ENCODE assay signal across 27 cellular contexts in the genomic region with DNA sequence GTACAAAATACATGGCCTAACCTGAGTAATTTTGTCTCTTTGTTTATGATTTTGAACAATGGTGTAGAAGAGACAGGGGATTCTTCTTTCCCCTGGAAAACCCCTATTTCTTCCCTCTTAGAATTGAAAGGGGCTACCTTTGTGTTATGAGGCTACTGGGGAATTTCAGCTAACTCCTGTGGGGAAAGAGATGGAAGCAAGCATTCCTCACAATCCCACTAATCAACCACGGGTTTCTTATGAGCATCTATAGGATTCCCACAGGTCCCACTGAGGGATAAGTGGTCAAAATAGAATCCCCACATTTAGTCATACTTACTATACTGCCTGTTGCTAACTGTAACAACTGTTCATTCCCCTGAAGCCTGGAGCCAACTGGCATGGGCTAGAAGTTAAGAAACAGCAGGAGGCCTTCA. TPM values are rescaled to one million over a fixed set of nuclear protein-coding genes. Genes with fewer than 3 reads are reported as not detected.
DNase-seq lines count a peak whose midpoint lies in the region; ATAC-seq and TF ChIP-seq lines count a peak whose summit lies in the region.
"Had no signal": no experiment of that assay in that cellular context is flagged by ENCODE, and none has a peak within 500 bp of the region (broad histone marks: within the 10 kb centered on the region; RNA-seq: fewer than 3 reads in every experiment).

No MANE protein-coding gene starts in this region.

- no peaks in the 10 kb centered on the region for H3K36me3 ChIP-seq in smooth muscle cell (ENCODE audit: low read depth)
- H3K36me3 ChIP-seq: adrenal gland had no signal

- H3K79me2 ChIP-seq in smooth muscle cell (ENCODE audit: low read depth): no peaks in the 10 kb centered on the region
- H3K79me2 ChIP-seq: hepatocyte had no signal

- H3K9me3 ChIP-seq in smooth muscle cell (replicated peaks; ENCODE audit: low read depth): no peaks in the 10 kb centered on the region
- H3K9me3 ChIP-seq: adrenal gland, mucosa of descending colon had no signal

- ATAC-seq in GM19463 (IDR thresholded peaks at IDR 0.05; ENCODE audit: unreplicated experiment): peak; percentile 37
- peak; percentile 46 for ATAC-seq in HG02759 (IDR thresholded peaks at IDR 0.05; ENCODE audit: unreplicated experiment)
- peak; percentile 28 for ATAC-seq in activated B cell treated with CpG ODN at 0.5 μM for 24 hours (ENCODE audit: low read depth)
- no peak for ATAC-seq in activated CD4-positive, alpha-beta T cell treated with anti-CD3 and anti-CD28 coated beads for 36 hours
- ATAC-seq in activated CD8-positive, alpha-beta memory T cell treated with anti-CD3 and anti-CD28 coated beads, Interleukin-2, amount 10 ng/mL, durations not matched to agents 7 days and 5 days: no peak
- ATAC-seq: foreskin keratinocyte; mucosa of descending colon; stimulated activated naive CD8-positive, alpha-beta T cell treated with anti-CD3 and anti-CD28 coated beads, Interleukin-15, Interleukin-2, amounts not matched to agents 100 U/mL and 50 U/mL, for 24 hours had no signal

- no peak overlapping the region for H2AFZ ChIP-seq in smooth muscle cell (ENCODE audit: low read depth)
- H2AFZ ChIP-seq: hepatocyte had no signal

- no peak overlapping the region for H3K4me3 ChIP-seq in smooth muscle cell
- H3K4me3 ChIP-seq: adrenal gland, hepatocyte, mucosa of descending colon, SK-N-MC, skin epidermis had no signal

- peaks cover 5% of the 10 kb centered on the region for H3K9me3 Mint-ChIP-seq in activated B cell treated with CpG ODN at 0.5 μM for 24 hours
- no peaks in the 10 kb centered on the region for H3K9me3 Mint-ChIP-seq in activated CD4-positive, alpha-beta T cell treated with anti-CD3 and anti-CD28 coated beads for 36 hours (ENCODE audit: low read depth)
- H3K9me3 Mint-ChIP-seq in activated CD8-positive, alpha-beta memory T cell treated with anti-CD3 and anti-CD28 coated beads, Interleukin-2, amount 10 ng/mL, durations not matched to agents 7 days and 5 days (ENCODE audit: low read depth): no peaks in the 10 kb centered on the region
- H3K9me3 Mint-ChIP-seq: T-helper 2 cell treated with Interferon-gamma antibody and Interleukin-4, amounts not matched to agents 5 μg/mL and 100 μg/mL, for 36 hours had no signal

- no peaks in the 10 kb centered on the region for H3K27me3 Mint-ChIP-seq in activated B cell treated with CpG ODN at 0.5 μM for 24 hours
- no peaks in the 10 kb centered on the region for H3K27me3 Mint-ChIP-seq in activated CD4-positive, alpha-beta T cell treated with anti-CD3 and anti-CD28 coated beads for 36 hours
- H3K27me3 Mint-ChIP-seq in activated CD8-positive, alpha-beta memory T cell treated with anti-CD3 and anti-CD28 coated beads, Interleukin-2, amount 10 ng/mL, durations not matched to agents 7 days and 5 days: no peaks in the 10 kb centered on the region
- H3K27me3 Mint-ChIP-seq: CD8-positive, alpha-beta memory T cell; dendritic cell treated with granulocyte-macrophage colony-stimulating factor and Interleukin-4, amounts not matched to agents 40 ng/mL and 50 ng/mL, for 4 days had no signal

- peak overlapping the region; percentile 33 for H3K27ac ChIP-seq in smooth muscle cell (ENCODE audit: low read depth)
- H3K27ac ChIP-seq: adrenal gland, foreskin keratinocyte, hepatocyte, SK-N-MC, skin epidermis had no signal

- H3K4me1 Mint-ChIP-seq in activated B cell treated with CpG ODN at 0.5 μM for 24 hours: peaks cover 38% of the 10 kb centered on the region
- peaks cover 7% of the 10 kb centered on the region for H3K4me1 Mint-ChIP-seq in activated CD4-positive, alpha-beta T cell treated with anti-CD3 and anti-CD28 coated beads for 36 hours
- peaks cover 11% of the 10 kb centered on the region for H3K4me1 Mint-ChIP-seq in activated CD8-positive, alpha-beta memory T cell treated with anti-CD3 and anti-CD28 coated beads, Interleukin-2, amount 10 ng/mL, durations not matched to agents 7 days and 5 days

- H3K4me1 ChIP-seq in smooth muscle cell (ENCODE audit: low read depth): no peaks in the 10 kb centered on the region
- H3K4me1 ChIP-seq: adrenal gland had no signal

- no peaks in the 10 kb centered on the region for H3K27me3 ChIP-seq in smooth muscle cell (ENCODE audit: low read depth)
- H3K27me3 ChIP-seq: adrenal gland, foreskin keratinocyte, hepatocyte had no signal

- intact Hi-C loops in activated B cell treated with CpG ODN at 0.5 μM for 24 hours (cut with micrococcal nuclease): loop anchor here (1.0 kb wide), 1 partner anchor 59 kb away; no protein-coding TSS in a partner anchor
- intact Hi-C loops in activated CD4-positive, alpha-beta T cell treated with anti-CD3 and anti-CD28 coated beads for 36 hours (cut with DNase I, micrococcal nuclease): no loop called here

- TF ChIP-seq CTCF in activated B cell treated with CpG ODN at 0.5 μM for 24 hours (IDR thresholded peaks at IDR 0.05): no peak
- TF ChIP-seq CTCF in smooth muscle cell (IDR thresholded peaks at IDR 0.05; ENCODE audit: borderline replicate concordance, insufficient read depth, poor library complexity, severe bottlenecking): no peak

- DNase-seq in activated B cell treated with CpG ODN at 0.5 μM for 24 hours: no peak
- DNase-seq in smooth muscle cell (lab: John Stamatoyannopoulos, UW; ENCODE audit: unreplicated experiment): no peak
- no peak for DNase-seq in activated CD4-positive, alpha-beta T cell treated with anti-CD3 and anti-CD28 coated beads for 36 hours
- DNase-seq in SHP77 (lab: John Stamatoyannopoulos, UW): no peak
- DNase-seq in activated CD8-positive, alpha-beta memory T cell treated with anti-CD3 and anti-CD28 coated beads, Interleukin-2, amount 10 ng/mL, durations not matched to agents 7 days and 5 days: no peak
- DNase-seq: activated CD4-positive, alpha-beta T cell treated with anti-CD3 and anti-CD28 coated beads, Interleukin-2, amount 50 U/mL, for 48 hours; activated gamma-delta T cell treated with Interleukin-2 at 50 U/mL for 16 hours; activated T-cell treated with anti-CD3 and anti-CD28 coated beads for 4 hours; adrenal gland; CD8-positive, alpha-beta memory T cell; DMS79; foreskin keratinocyte; KG1; mucosa of descending colon; NCI-H1048; NCI-H2029; NCI-H446; stimulated activated CD4-positive, alpha-beta T cell treated with anti-CD3 and anti-CD28 coated beads, Interleukin-2, amount 100 ng/mL, for 48 hours; stimulated activated naive CD8-positive, alpha-beta T cell treated with anti-CD3 and anti-CD28 coated beads, Interleukin-15, Interleukin-2, amounts not matched to agents 100 U/mL and 50 U/mL, for 24 hours; trophoblast cell had no signal

- peak overlapping the region; percentile 75 for H3K27ac Mint-ChIP-seq in activated B cell treated with CpG ODN at 0.5 μM for 24 hours
- no peak overlapping the region for H3K27ac Mint-ChIP-seq in activated CD4-positive, alpha-beta T cell treated with anti-CD3 and anti-CD28 coated beads for 36 hours
- H3K27ac Mint-ChIP-seq in activated CD8-positive, alpha-beta memory T cell treated with anti-CD3 and anti-CD28 coated beads, Interleukin-2, amount 10 ng/mL, durations not matched to agents 7 days and 5 days: no peak overlapping the region
- H3K27ac Mint-ChIP-seq: CD8-positive, alpha-beta memory T cell; dendritic cell treated with granulocyte-macrophage colony-stimulating factor and Interleukin-4, amounts not matched to agents 40 ng/mL and 50 ng/mL, for 4 days; T-helper 2 cell treated with Interferon-gamma antibody and Interleukin-4, amounts not matched to agents 5 μg/mL and 100 μg/mL, for 36 hours had no signal

- no peak overlapping the region for H3K4me2 ChIP-seq in smooth muscle cell
- H3K4me2 ChIP-seq: hepatocyte had no signal

- no peaks in the 10 kb centered on the region for H3K36me3 Mint-ChIP-seq in activated B cell treated with CpG ODN at 0.5 μM for 24 hours (ENCODE audit: low read depth)
- no peaks in the 10 kb centered on the region for H3K36me3 Mint-ChIP-seq in activated CD4-positive, alpha-beta T cell treated with anti-CD3 and anti-CD28 coated beads for 36 hours (ENCODE audit: low read depth)
- H3K36me3 Mint-ChIP-seq in activated CD8-positive, alpha-beta memory T cell treated with anti-CD3 and anti-CD28 coated beads, Interleukin-2, amount 10 ng/mL, durations not matched to agents 7 days and 5 days: no peaks in the 10 kb centered on the region
- H3K36me3 Mint-ChIP-seq: CD8-positive, alpha-beta memory T cell had no signal

- CTCF ChIA-PET in activated B cell treated with CpG ODN at 0.5 μM for 24 hours (lab: Charles Lee): no interaction called here
- CTCF ChIA-PET in activated CD4-positive, alpha-beta T cell treated with anti-CD3 and anti-CD28 coated beads for 36 hours (lab: Charles Lee): no interaction called here
- CTCF ChIA-PET in activated CD8-positive, alpha-beta memory T cell treated with anti-CD3 and anti-CD28 coated beads, Interleukin-2, amount 10 ng/mL, durations not matched to agents 7 days and 5 days (lab: Charles Lee): no interaction called here

- peaks cover 8% of the 10 kb centered on the region for H3F3A ChIP-seq in smooth muscle cell (ENCODE audit: low read depth)

- no peak overlapping the region for H3K9ac ChIP-seq in smooth muscle cell (ENCODE audit: low read depth)

- POLR2A ChIA-PET in activated B cell treated with CpG ODN at 0.5 μM for 24 hours (lab: Charles Lee): no interaction called here
- POLR2A ChIA-PET in activated CD4-positive, alpha-beta T cell treated with anti-CD3 and anti-CD28 coated beads for 36 hours (lab: Charles Lee): no interaction called here

- 67% methylated on average over 1 of the region's 1 CpG for WGBS in smooth muscle cell (ENCODE audit: low lambda C conversion rate)

- H3K4me3 Mint-ChIP-seq in activated B cell treated with CpG ODN at 0.5 μM for 24 hours: peak overlapping the region; percentile 16
- H3K4me3 Mint-ChIP-seq in activated CD4-positive, alpha-beta T cell treated with anti-CD3 and anti-CD28 coated beads for 36 hours: no peak overlapping the region
- H3K4me3 Mint-ChIP-seq in activated CD8-positive, alpha-beta memory T cell treated with anti-CD3 and anti-CD28 coated beads, Interleukin-2, amount 10 ng/mL, durations not matched to agents 7 days and 5 days: no peak overlapping the region
- H3K4me3 Mint-ChIP-seq: CD8-positive, alpha-beta memory T cell; dendritic cell treated with granulocyte-macrophage colony-stimulating factor and Interleukin-4, amounts not matched to agents 40 ng/mL and 50 ng/mL, for 4 days; T-helper 2 cell treated with Interferon-gamma antibody and Interleukin-4, amounts not matched to agents 5 μg/mL and 100 μg/mL, for 36 hours had no signal

- H4K20me1 ChIP-seq in smooth muscle cell (ENCODE audit: low read depth): no peaks in the 10 kb centered on the region

RNA-seq across cellular contexts. Expression of a gene that starts 32.2 kb away (rescaled TPM):
- 0.75 and 1.3 TPM in 2 replicates for total RNA-seq in activated B cell treated with CpG ODN at 0.5 μM for 24 hours
- total RNA-seq in smooth muscle cell: 10.2 and 11.5 TPM in 2 replicates
- 0.38 and 1.5 TPM in 2 replicates for polyA plus RNA-seq in smooth muscle cell
- under 1 TPM in 1 of 2 experiments, not detected in 1; 0.07 TPM for total RNA-seq in activated CD4-positive, alpha-beta T cell treated with anti-CD3 and anti-CD28 coated beads for 36 hours
- total RNA-seq in activated CD8-positive, alpha-beta memory T cell treated with anti-CD3 and anti-CD28 coated beads, Interleukin-2, amount 10 ng/mL, durations not matched to agents 7 days and 5 days: under 1 TPM; 0.06 to 0.07 TPM
- polyA plus RNA-seq: CD8-positive, alpha-beta memory T cell had no signal

Comparison
In these comparisons a context has a peak if more than half of its experiments do, and no peak if none do; other contexts are left out.
1. ATAC-seq: peak in GM19463 (single experiment), HG02759 (single experiment) and activated B cell treated with CpG ODN at 0.5 μM for 24 hours (single experiment); none in activated CD4-positive, alpha-beta T cell treated with anti-CD3 and anti-CD28 coated beads for 36 hours (single experiment) and activated CD8-positive, alpha-beta memory T cell treated with anti-CD3 and anti-CD28 coated beads, Interleukin-2, amount 10 ng/mL, durations not matched to agents 7 days and 5 days (single experiment).